16 cellular contexts compared by ENCODE assay signal in the genomic region with DNA sequence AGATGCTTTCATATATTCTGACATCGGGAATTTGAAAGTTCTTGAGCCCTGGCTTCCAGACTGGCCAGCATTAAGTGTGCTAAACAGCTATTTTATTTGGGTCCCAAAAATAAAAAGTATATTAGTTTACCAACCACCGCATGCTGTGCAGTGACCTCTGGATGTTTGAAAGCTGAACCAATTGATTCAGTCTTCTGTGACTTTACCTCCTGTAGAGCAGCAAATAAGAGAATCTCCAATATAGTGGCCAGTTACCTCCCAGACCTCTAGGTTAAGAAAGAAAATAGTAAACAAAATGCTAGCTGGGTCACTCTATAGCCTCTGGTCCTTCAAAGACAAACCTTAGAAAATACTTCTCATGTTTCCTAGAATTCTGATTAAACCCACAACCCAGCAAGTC.
A peak's percentile ranks its signal among the peaks of the same experiment; 100 is the strongest.
DNase-seq lines count a peak whose midpoint lies in the region; FAIRE-seq and TF ChIP-seq lines count a peak whose summit lies in the region.
"Had no signal": no experiment of that assay in that cellular context is flagged by ENCODE, and none has a peak within 500 bp of the region (broad histone marks: within the 10 kb centered on the region; RNA-seq: fewer than 3 reads in every experiment).

No MANE protein-coding gene starts in this region.

- peaks cover 37% of the 10 kb centered on the region for H3K4me1 Mint-ChIP-seq in glutamatergic neuron (ENCODE audit: low read depth, unreplicated experiment)
- H3K4me1 Mint-ChIP-seq: CD8-positive, alpha-beta memory T cell had no signal

- H3K9me3 ChIP-seq in parathyroid adenoma (ENCODE audit: control insufficient read depth, low read length) (no peaks in the 10 kb centered on the region), ovary (no peaks in the 10 kb centered on the region), Peyer's patch (no peaks in the 10 kb centered on the region)
- H3K9me3 ChIP-seq in effector memory CD4-positive, alpha-beta T cell (ENCODE audit: control insufficient read depth, low read length): no peaks in the 10 kb centered on the region

- TF ChIP-seq POLR2A in ovary (IDR thresholded peaks at IDR 0.05): no peak
- TF ChIP-seq POLR2A in Peyer's patch (IDR thresholded peaks at IDR 0.05): no peak

- no peak overlapping the region for H3K9ac ChIP-seq in parathyroid adenoma

- FAIRE-seq in G401.6 (lab: Jason Lieb, UNC): peak; percentile 99
- FAIRE-seq: A204.1, GM19239 had no signal

- no peak overlapping the region for H3K4me3 Mint-ChIP-seq in glutamatergic neuron (ENCODE audit: unreplicated experiment)
- H3K4me3 Mint-ChIP-seq: CD8-positive, alpha-beta memory T cell had no signal

- TF ChIP-seq EP300 in ovary (IDR thresholded peaks at IDR 0.05): no peak

- peak overlapping the region; percentile 52 for H3K27ac Mint-ChIP-seq in glutamatergic neuron (ENCODE audit: unreplicated experiment)

- H3K4me3 ChIP-seq in parathyroid adenoma (ENCODE audit: low read depth, low read length) (no peak overlapping the region), ovary (no peak overlapping the region), Peyer's patch (no peak overlapping the region)
- no peak overlapping the region for H3K4me3 ChIP-seq in effector memory CD4-positive, alpha-beta T cell (ENCODE audit: insufficient read depth, low read depth, low read length, poor library complexity, severe bottlenecking)

- H3K79me2 ChIP-seq in parathyroid adenoma: no peaks in the 10 kb centered on the region

- TF ChIP-seq CTCF in glutamatergic neuron (IDR thresholded peaks at IDR 0.05; ENCODE audit: partially characterized antibody, unreplicated experiment) (no peak), parathyroid adenoma (IDR thresholded peaks at IDR 0.05) (no peak), ovary (IDR thresholded peaks at IDR 0.05) (no peak), Peyer's patch (IDR thresholded peaks at IDR 0.05) (no peak)

- no peaks in the 10 kb centered on the region for H3K36me3 Mint-ChIP-seq in glutamatergic neuron (ENCODE audit: unreplicated experiment)
- H3K36me3 Mint-ChIP-seq: CD8-positive, alpha-beta memory T cell had no signal

- H3K4me1 ChIP-seq in parathyroid adenoma: peaks cover 42% of the 10 kb centered on the region
- no peaks in the 10 kb centered on the region for H3K4me1 ChIP-seq in effector memory CD4-positive, alpha-beta T cell (ENCODE audit: control insufficient read depth, insufficient read depth, low read length, poor library complexity, severe bottlenecking)
- H3K4me1 ChIP-seq in ovary (ENCODE audit: insufficient read depth): peaks cover 10% of the 10 kb centered on the region
- no peaks in the 10 kb centered on the region for H3K4me1 ChIP-seq in Peyer's patch

- peak overlapping the region; percentile 85 for H3K27ac ChIP-seq in parathyroid adenoma
- no peak overlapping the region for H3K27ac ChIP-seq in effector memory CD4-positive, alpha-beta T cell (ENCODE audit: insufficient read depth, low read length, poor library complexity, severe bottlenecking)
- no peak overlapping the region for H3K27ac ChIP-seq in ovary
- no peak overlapping the region for H3K27ac ChIP-seq in Peyer's patch
- H3K27ac ChIP-seq: C4-2B had no signal

- H2AFZ ChIP-seq in parathyroid adenoma: peak overlapping the region; percentile 52

- peak overlapping the region; percentile 2 for H3K4me2 ChIP-seq in parathyroid adenoma (ENCODE audit: low read length)

- H3K27me3 Mint-ChIP-seq in glutamatergic neuron (ENCODE audit: unreplicated experiment): peaks cover 10% of the 10 kb centered on the region

- 37 to 89% (median 63%) methylated on average over 2 of the region's 2 CpGs for WGBS in ovary, 3 donors

- no peaks in the 10 kb centered on the region for H3K27me3 ChIP-seq in parathyroid adenoma (ENCODE audit: control insufficient read depth, insufficient read depth, low read length)
- H3K27me3 ChIP-seq in effector memory CD4-positive, alpha-beta T cell (replicated peaks; ENCODE audit: control insufficient read depth, insufficient read depth, low read length, poor library complexity, severe bottlenecking): no peaks in the 10 kb centered on the region
- no peaks in the 10 kb centered on the region for H3K27me3 ChIP-seq in ovary
- no peaks in the 10 kb centered on the region for H3K27me3 ChIP-seq in Peyer's patch

- intact Hi-C loops in ovary (cut with DNase I): no loop called here

- no peaks in the 10 kb centered on the region for H3K36me3 ChIP-seq in parathyroid adenoma (ENCODE audit: control insufficient read depth, insufficient read depth, low read length)
- H3K36me3 ChIP-seq in effector memory CD4-positive, alpha-beta T cell (ENCODE audit: control insufficient read depth, insufficient read depth, low read length): no peaks in the 10 kb centered on the region
- H3K36me3 ChIP-seq in ovary: no peaks in the 10 kb centered on the region
- no peaks in the 10 kb centered on the region for H3K36me3 ChIP-seq in Peyer's patch

- peaks cover 9% of the 10 kb centered on the region for H3K9me3 Mint-ChIP-seq in glutamatergic neuron (ENCODE audit: unreplicated experiment)
- H3K9me3 Mint-ChIP-seq: CD8-positive, alpha-beta memory T cell had no signal

- DNase-seq in NCI-H146 treated with DMSO at 0.1 percent for 48 hours (lab: John Stamatoyannopoulos, UW; ENCODE audit: unreplicated experiment) (peak; percentile 34), glutamatergic neuron (no peak), ovary (no peak), Peyer's patch (no peak)
- DNase-seq in effector memory CD4-positive, alpha-beta T cell: no peak
- DNase-seq: CD8-positive, alpha-beta memory T cell; GF-D8; Kasumi-1; NCI-H1930; NCI-H345; NCI-H82 had no signal
